ENCODE assay signal across 8 cellular contexts in the genomic region with DNA sequence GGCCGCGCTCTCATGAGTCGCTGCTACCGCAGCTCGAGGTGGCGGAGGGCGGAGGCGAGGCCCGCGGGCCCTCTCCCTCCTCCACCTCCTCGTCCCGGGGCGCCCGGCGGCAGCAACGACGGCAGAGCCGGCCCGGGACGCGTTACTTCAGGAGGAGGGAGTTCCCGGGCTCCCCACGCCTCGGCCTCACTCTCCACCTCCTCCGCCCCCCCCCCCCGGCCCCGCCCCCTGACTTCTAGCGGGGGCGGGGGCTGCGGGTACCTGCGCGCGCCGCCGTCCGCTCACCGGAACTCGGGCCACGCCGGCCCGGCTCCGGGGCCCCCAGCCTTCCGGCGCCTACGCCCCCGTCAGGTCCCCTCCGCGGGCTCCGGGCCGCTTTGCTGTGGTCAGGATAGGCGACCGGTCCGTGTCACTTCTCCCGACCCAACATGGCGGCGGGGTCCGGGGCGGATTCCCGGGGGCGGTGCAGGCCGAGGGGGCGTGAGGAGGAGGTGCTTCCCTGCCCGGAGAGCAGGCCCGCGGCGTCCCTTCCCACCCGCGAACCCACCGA. TPM values are rescaled to one million over a fixed set of nuclear protein-coding genes. Genes with fewer than 3 reads are reported as not detected.
DNase-seq lines count a peak whose midpoint lies in the region; ATAC-seq and TF ChIP-seq lines count a peak whose summit lies in the region.

TSS of gene YES1 (minus strand) at position 120 of the 550 bp plus-strand sequence. CDS start 55,415 bp downstream, outside the sequence.

- peak within 1 kb of the TSS; percentile 84 for H3K4ac ChIP-seq in trophoblast cell (ENCODE audit: low read depth, low read length)

- peak within 1 kb of the TSS; percentile 96 for H4K8ac ChIP-seq in trophoblast cell (ENCODE audit: low read depth, low read length)

- CTCF ChIA-PET in SK-N-SH (lab: Yijun Ruan, JAX), result interaction anchor here (0.7 to 2.5 kb wide), 3 partner anchors 19 to 71 kb away, joined by 3 to 16 read pairs (median 6); no protein-coding TSS in a partner anchor

- no peak for TF ChIP-seq CTCF in SK-N-SH (IDR thresholded peaks at IDR 0.05)
- TF ChIP-seq CTCF in glutamatergic neuron (IDR thresholded peaks at IDR 0.05; ENCODE audit: partially characterized antibody, unreplicated experiment), result no peak
- TF ChIP-seq CTCF in tibial nerve (IDR thresholded peaks at IDR 0.05), result no peak

- H3K4me3 ChIP-seq in SK-N-SH (ENCODE audit: low read depth in 2 of 2, low read length in 1 of 2) (peak within 1 kb of the TSS; percentile 76 to 89), trophoblast cell (ENCODE audit: low read depth, low read length) (peak within 1 kb of the TSS; percentile 99), tibial nerve (peak within 1 kb of the TSS; percentile 59 to 94 (median 86))

- H3K14ac ChIP-seq in trophoblast cell (ENCODE audit: low read length), result peak within 1 kb of the TSS; percentile 78

- H4K12ac ChIP-seq in trophoblast cell (ENCODE audit: low read depth, low read length), result peak within 1 kb of the TSS; percentile 92

- H3K27me3 Mint-ChIP-seq in activated naive CD8-positive, alpha-beta T cell, result no peaks in the 10 kb centered on the region
- peaks cover 4% of the 10 kb centered on the region for H3K27me3 Mint-ChIP-seq in glutamatergic neuron (ENCODE audit: unreplicated experiment)

- no peak for TF ChIP-seq RAD21 in SK-N-SH (IDR thresholded peaks at IDR 0.05; ENCODE audit: low read length)

- H3K27ac ChIP-seq in SK-N-SH (ENCODE audit: low read depth in 2 of 2, low read length in 1 of 2), result peak within 1 kb of the TSS; percentile 58 to 79
- peak within 1 kb of the TSS; percentile 88 for H3K27ac ChIP-seq in trophoblast cell (ENCODE audit: low read depth, low read length)
- H3K27ac ChIP-seq in tibial nerve, result peak within 1 kb of the TSS; percentile 85 to 96 (median 94)

- peak within 1 kb of the TSS; percentile 88 for H4K91ac ChIP-seq in trophoblast cell (ENCODE audit: low read depth, low read length)

- H2AK5ac ChIP-seq in trophoblast cell (ENCODE audit: low read length), result peak within 1 kb of the TSS; percentile 62

- POLR2A ChIA-PET in SK-N-SH (lab: Yijun Ruan, JAX), result no interaction called here

- peak; percentile 47 for ATAC-seq in GM19467 (IDR thresholded peaks at IDR 0.05; ENCODE audit: unreplicated experiment)

- H4K20me1 ChIP-seq in SK-N-SH (ENCODE audit: insufficient read depth), result peaks cover 20% of the 10 kb centered on the region

- no peaks in the 10 kb centered on the region for H3K9me2 ChIP-seq in SK-N-SH

- TF ChIP-seq EP300 in SK-N-SH (IDR thresholded peaks at IDR 0.05; ENCODE audit: borderline replicate concordance in 1 of 2, low read depth in 1 of 2, low read length in 1 of 2) (no peak), tibial nerve (IDR thresholded peaks at IDR 0.05) (peak in 1 of 2 donors; percentile 35)

- H3K18ac ChIP-seq in trophoblast cell (ENCODE audit: low read length), result peak within 1 kb of the TSS; percentile 64

- DNase-seq in DMS 273 (lab: John Stamatoyannopoulos, UW; ENCODE audit: unreplicated experiment) (peak; percentile 92), HT-29 (ENCODE audit: low spot score) (peak; percentile 88), SK-N-SH (peak; percentile 89), glutamatergic neuron (peak; percentile 85), trophoblast cell (peak; percentile 60 to 74), tibial nerve (ENCODE audit: low spot score in 2 of 2) (peak; percentile 54 to 57)

- H2BK12ac ChIP-seq in trophoblast cell (ENCODE audit: low read length), result peak within 1 kb of the TSS; percentile 59

- H3K23ac ChIP-seq in trophoblast cell (ENCODE audit: low read length), result no peak within 1 kb of the TSS

- H3K4me2 ChIP-seq in SK-N-SH (peak within 1 kb of the TSS; percentile 93), trophoblast cell (ENCODE audit: low read length) (peak within 1 kb of the TSS; percentile 76)

- peak in 1 of 2 donors; percentile 47 for TF ChIP-seq POLR2A in tibial nerve (IDR thresholded peaks at IDR 0.05)

- H3K4me1 ChIP-seq in SK-N-SH (ENCODE audit: control insufficient read depth in 1 of 2, insufficient read depth in 2 of 2, low read depth in 1 of 2, low read length in 1 of 2), result no peaks in the 10 kb centered on the region; a peak in 2 of 4 replicates
- H3K4me1 ChIP-seq in trophoblast cell (ENCODE audit: control insufficient read depth in 1 of 2, insufficient read depth in 2 of 2, low read length in 2 of 2), result peaks cover 3 to 7% of the 10 kb centered on the region in 2 experiments
- peaks cover 0 to 25% (median 5%) of the 10 kb centered on the region in 4 donors for H3K4me1 ChIP-seq in tibial nerve

- 0 out of 2 replicates have a peak, but pooled peaks cover 7% of the 10 kb centered on the region for H3K27me3 ChIP-seq in SK-N-SH (ENCODE audit: insufficient read depth)
- H3K27me3 ChIP-seq in trophoblast cell (ENCODE audit: insufficient read depth, low read length), result no peaks in the 10 kb centered on the region
- H3K27me3 ChIP-seq in tibial nerve, result no peaks in the 10 kb centered on the region

- H3K79me1 ChIP-seq in trophoblast cell (ENCODE audit: low read length), result peaks cover 17% of the 10 kb centered on the region

- H3K4me1 Mint-ChIP-seq in activated naive CD8-positive, alpha-beta T cell (ENCODE audit: low read depth), result peaks cover 69% of the 10 kb centered on the region
- peaks cover 4% of the 10 kb centered on the region for H3K4me1 Mint-ChIP-seq in glutamatergic neuron (ENCODE audit: low read depth, unreplicated experiment)

- H3K9me3 Mint-ChIP-seq in activated naive CD8-positive, alpha-beta T cell (ENCODE audit: low read depth), result no peaks in the 10 kb centered on the region
- peaks cover 9% of the 10 kb centered on the region for H3K9me3 Mint-ChIP-seq in glutamatergic neuron (ENCODE audit: unreplicated experiment)

- peak within 1 kb of the TSS; percentile 95 for H3K4me3 Mint-ChIP-seq in activated naive CD8-positive, alpha-beta T cell
- H3K4me3 Mint-ChIP-seq in glutamatergic neuron (ENCODE audit: unreplicated experiment), result peak within 1 kb of the TSS; percentile 98

- peaks cover 9% of the 10 kb centered on the region for H3F3A ChIP-seq in SK-N-SH (replicated peaks; ENCODE audit: insufficient read depth)

- peaks cover 43% of the 10 kb centered on the region for H3K79me2 ChIP-seq in SK-N-SH (ENCODE audit: insufficient read depth)
- H3K79me2 ChIP-seq in trophoblast cell (ENCODE audit: control insufficient read depth, insufficient read depth, low read length, poor library complexity), result peaks cover 14% of the 10 kb centered on the region

- H2AFZ ChIP-seq in SK-N-SH (ENCODE audit: low read depth) (peak within 1 kb of the TSS; percentile 90), trophoblast cell (ENCODE audit: insufficient read depth, low read length, poor library complexity) (peak within 1 kb of the TSS; percentile 48)

- no peaks in the 10 kb centered on the region for H3K36me3 ChIP-seq in SK-N-SH (replicated peaks in 1 of 2; ENCODE audit: control insufficient read depth in 1 of 2, insufficient read depth in 2 of 2, low read length in 1 of 2)
- H3K36me3 ChIP-seq in trophoblast cell (ENCODE audit: control insufficient read depth in 1 of 2, insufficient read depth in 2 of 2, low read length in 2 of 2), result no peaks in the 10 kb centered on the region
- no peaks in the 10 kb centered on the region for H3K36me3 ChIP-seq in tibial nerve

- H3K27ac Mint-ChIP-seq in activated naive CD8-positive, alpha-beta T cell, result peak within 1 kb of the TSS; percentile 98
- H3K27ac Mint-ChIP-seq in glutamatergic neuron (ENCODE audit: unreplicated experiment), result peak within 1 kb of the TSS; percentile 75

- H3K9me3 ChIP-seq in SK-N-SH (no peaks in the 10 kb centered on the region), trophoblast cell (ENCODE audit: insufficient read depth, low read depth, low read length) (no peaks in the 10 kb centered on the region), tibial nerve (no peaks in the 10 kb centered on the region)

- H2BK5ac ChIP-seq in trophoblast cell (ENCODE audit: low read depth, low read length, poor library complexity), result peak within 1 kb of the TSS; percentile 74

- H2BK120ac ChIP-seq in trophoblast cell (ENCODE audit: insufficient read depth, low read length, poor library complexity), result peak within 1 kb of the TSS; percentile 94

- H3K9ac ChIP-seq in SK-N-SH (peak within 1 kb of the TSS; percentile 88), trophoblast cell (ENCODE audit: low read length) (peak within 1 kb of the TSS; percentile 89)

- no peaks in the 10 kb centered on the region for H3K36me3 Mint-ChIP-seq in activated naive CD8-positive, alpha-beta T cell
- no peaks in the 10 kb centered on the region for H3K36me3 Mint-ChIP-seq in glutamatergic neuron (ENCODE audit: unreplicated experiment)

- WGBS in SK-N-SH (ENCODE audit: low lambda C conversion rate), result 3% methylated on average over 27 of the region's 69 CpGs
- WGBS in trophoblast cell (ENCODE audit: extremely low coverage, insufficient coverage, insufficient read length), result no CpG with 5 or more reads among the region's 69 CpGs
- WGBS in tibial nerve, 2 donors, result 1% methylated on average over 34 to 61 of the region's 69 CpGs

TF ChIP-seq in SK-N-SH, 30 proteins besides CTCF, POLR2A, EP300 and RAD21 (continues in another document):
- peak; percentile 39; the same call in 1 of the 2 replicates for TF ChIP-seq POLR2AphosphoS5 (IDR thresholded peaks at IDR 0.05; ENCODE audit: low read depth, low read length)
- peak; percentile 54; the same call in 1 of the 2 replicates for TF ChIP-seq GABPA (IDR thresholded peaks at IDR 0.05; ENCODE audit: low read depth)
- TF ChIP-seq YY1 (IDR thresholded peaks at IDR 0.05; ENCODE audit: low read depth), result peak; percentile 77
- TF ChIP-seq SMC3 (IDR thresholded peaks at IDR 0.05; ENCODE audit: low read depth, low read length), result no peak
- no peak for TF ChIP-seq ELF1 (IDR thresholded peaks at IDR 0.05)
- TF ChIP-seq, protein P1, sequence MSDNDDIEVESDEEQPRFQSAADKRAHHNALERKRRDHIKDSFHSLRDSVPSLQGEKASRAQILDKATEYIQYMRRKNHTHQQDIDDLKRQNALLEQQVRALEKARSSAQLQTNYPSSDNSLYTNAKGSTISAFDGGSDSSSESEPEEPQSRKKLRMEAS (IDR thresholded peaks at IDR 0.05; ENCODE audit: low read depth), result no peak
- no peak for TF ChIP-seq CHD2 (IDR thresholded peaks at IDR 0.05; ENCODE audit: low read length, partially characterized antibody)

RNA-seq across cellular contexts. Expression of gene YES1, which starts in this region (rescaled TPM):
- 48.4 and 66.6 TPM in 2 replicates for total RNA-seq in HT-29 (2014; rRNA removed; shearing (Covaris generic))
- 6.7 and 7.9 TPM in 2 replicates for polyA plus RNA-seq in SK-N-SH (2012; rRNA removed)
- polyA plus RNA-seq in SK-N-SH (2012; cell fraction: cytosol; rRNA removed), result 11.0 and 11.8 TPM in 2 replicates
- polyA plus RNA-seq in SK-N-SH (2012; cell fraction: nucleus; rRNA removed), result 7.0 and 7.1 TPM in 2 replicates
- total RNA-seq in glutamatergic neuron (ENCODE audit: unreplicated experiment) (17.1 TPM), tibial nerve (10 to 100 TPM; 47.5 to 73.0 (median 59.1) TPM)
- 43.5 and 45.4 TPM in 2 replicates for polyA plus RNA-seq in trophoblast cell (2013)

Comparison
In these comparisons a context has a peak if more than half of its experiments do, and no peak if none do; other contexts are left out.
1. Peak in every context shown above with its lines: DNase-seq, ATAC-seq, H3K4me3 ChIP-seq and H3K27ac ChIP-seq.